1 cellular context compared by ENCODE assay signal in the genomic region with DNA sequence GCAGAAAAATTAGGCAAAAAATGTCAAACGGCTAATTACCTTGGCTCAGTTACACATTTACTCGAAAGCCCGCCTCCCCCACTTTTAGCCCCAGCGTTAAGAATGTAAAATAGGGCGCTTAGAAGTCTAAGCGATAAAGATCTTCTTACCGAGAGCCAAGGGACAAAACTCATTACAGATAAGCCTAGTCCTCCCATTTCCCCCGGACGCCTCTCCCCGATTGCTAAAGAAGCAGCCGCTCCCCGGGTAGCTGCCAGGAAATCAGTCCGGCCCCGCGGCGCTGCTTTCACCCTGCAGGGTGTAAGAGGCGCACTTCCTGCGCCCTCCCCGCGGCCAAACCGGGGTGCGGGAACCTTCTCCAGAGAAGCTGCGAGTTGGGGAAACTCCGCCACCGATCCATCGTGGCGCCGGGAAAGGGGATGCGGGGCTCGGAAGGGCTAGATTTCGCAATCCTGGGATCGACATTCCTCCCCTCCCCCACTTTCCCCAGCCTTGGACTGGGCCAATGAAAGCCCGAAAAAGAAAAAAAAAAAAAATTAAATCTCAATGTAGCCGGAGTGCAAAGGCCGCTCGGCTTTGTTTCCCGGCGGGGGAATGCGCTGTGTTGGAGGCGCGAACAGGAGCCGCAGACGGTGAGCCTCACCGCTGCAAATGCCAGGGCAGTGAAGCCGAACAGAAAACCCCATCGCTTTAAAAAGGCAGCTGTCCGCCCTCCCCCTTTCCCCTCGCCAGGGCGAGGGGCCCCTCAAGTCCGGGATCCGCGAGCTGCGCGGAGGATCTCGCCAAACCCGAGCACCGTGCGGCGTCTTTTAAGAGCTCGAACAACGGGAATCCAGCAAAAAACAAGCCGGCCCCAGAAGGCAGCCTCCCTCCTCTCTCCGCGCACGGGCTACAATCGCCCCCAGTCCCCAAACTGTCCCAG.
A peak's percentile ranks its signal among the peaks of the same experiment; 100 is the strongest.
TF ChIP-seq lines count a peak whose summit lies in the region.

No MANE protein-coding gene starts in this region.

TF ChIP-seq in HepG2, 621 proteins besides CTCF, POLR2A, EP300 and RAD21 (continued from another document and continues in another):
- TF ChIP-seq, protein P1, sequence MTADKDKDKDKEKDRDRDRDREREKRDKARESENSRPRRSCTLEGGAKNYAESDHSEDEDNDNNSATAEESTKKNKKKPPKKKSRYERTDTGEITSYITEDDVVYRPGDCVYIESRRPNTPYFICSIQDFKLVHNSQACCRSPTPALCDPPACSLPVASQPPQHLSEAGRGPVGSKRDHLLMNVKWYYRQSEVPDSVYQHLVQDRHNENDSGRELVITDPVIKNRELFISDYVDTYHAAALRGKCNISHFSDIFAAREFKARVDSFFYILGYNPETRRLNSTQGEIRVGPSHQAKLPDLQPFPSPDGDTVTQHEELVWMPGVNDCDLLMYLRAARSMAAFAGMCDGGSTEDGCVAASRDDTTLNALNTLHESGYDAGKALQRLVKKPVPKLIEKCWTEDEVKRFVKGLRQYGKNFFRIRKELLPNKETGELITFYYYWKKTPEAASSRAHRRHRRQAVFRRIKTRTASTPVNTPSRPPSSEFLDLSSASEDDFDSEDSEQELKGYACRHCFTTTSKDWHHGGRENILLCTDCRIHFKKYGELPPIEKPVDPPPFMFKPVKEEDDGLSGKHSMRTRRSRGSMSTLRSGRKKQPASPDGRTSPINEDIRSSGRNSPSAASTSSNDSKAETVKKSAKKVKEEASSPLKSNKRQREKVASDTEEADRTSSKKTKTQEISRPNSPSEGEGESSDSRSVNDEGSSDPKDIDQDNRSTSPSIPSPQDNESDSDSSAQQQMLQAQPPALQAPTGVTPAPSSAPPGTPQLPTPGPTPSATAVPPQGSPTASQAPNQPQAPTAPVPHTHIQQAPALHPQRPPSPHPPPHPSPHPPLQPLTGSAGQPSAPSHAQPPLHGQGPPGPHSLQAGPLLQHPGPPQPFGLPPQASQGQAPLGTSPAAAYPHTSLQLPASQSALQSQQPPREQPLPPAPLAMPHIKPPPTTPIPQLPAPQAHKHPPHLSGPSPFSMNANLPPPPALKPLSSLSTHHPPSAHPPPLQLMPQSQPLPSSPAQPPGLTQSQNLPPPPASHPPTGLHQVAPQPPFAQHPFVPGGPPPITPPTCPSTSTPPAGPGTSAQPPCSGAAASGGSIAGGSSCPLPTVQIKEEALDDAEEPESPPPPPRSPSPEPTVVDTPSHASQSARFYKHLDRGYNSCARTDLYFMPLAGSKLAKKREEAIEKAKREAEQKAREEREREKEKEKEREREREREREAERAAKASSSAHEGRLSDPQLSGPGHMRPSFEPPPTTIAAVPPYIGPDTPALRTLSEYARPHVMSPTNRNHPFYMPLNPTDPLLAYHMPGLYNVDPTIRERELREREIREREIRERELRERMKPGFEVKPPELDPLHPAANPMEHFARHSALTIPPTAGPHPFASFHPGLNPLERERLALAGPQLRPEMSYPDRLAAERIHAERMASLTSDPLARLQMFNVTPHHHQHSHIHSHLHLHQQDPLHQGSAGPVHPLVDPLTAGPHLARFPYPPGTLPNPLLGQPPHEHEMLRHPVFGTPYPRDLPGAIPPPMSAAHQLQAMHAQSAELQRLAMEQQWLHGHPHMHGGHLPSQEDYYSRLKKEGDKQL (CRISPR knock-in tag; IDR thresholded peaks at IDR 0.05; ENCODE audit: low read depth): 0 out of 2 replicates have a peak, but pooled peaks have one; percentile 35
- TF ChIP-seq, protein P2, sequence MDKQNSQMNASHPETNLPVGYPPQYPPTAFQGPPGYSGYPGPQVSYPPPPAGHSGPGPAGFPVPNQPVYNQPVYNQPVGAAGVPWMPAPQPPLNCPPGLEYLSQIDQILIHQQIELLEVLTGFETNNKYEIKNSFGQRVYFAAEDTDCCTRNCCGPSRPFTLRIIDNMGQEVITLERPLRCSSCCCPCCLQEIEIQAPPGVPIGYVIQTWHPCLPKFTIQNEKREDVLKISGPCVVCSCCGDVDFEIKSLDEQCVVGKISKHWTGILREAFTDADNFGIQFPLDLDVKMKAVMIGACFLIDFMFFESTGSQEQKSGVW (CRISPR knock-in tag; IDR thresholded peaks at IDR 0.05; ENCODE audit: borderline replicate concordance): no peak
- no peak; the same call in 1 of the 2 replicates for TF ChIP-seq ZNF816 (CRISPR knock-in tag; IDR thresholded peaks at IDR 0.05; ENCODE audit: borderline replicate concordance)
- peak; percentile 19; the same call in 1 of the 2 replicates for TF ChIP-seq NR2F6 (IDR thresholded peaks at IDR 0.05)
- no peak for TF ChIP-seq NR2F6 (CRISPR knock-in tag; IDR thresholded peaks at IDR 0.05)
- TF ChIP-seq NFIB (CRISPR knock-in tag; IDR thresholded peaks at IDR 0.05; ENCODE audit: borderline replicate concordance): no peak
- TF ChIP-seq, protein P3, sequence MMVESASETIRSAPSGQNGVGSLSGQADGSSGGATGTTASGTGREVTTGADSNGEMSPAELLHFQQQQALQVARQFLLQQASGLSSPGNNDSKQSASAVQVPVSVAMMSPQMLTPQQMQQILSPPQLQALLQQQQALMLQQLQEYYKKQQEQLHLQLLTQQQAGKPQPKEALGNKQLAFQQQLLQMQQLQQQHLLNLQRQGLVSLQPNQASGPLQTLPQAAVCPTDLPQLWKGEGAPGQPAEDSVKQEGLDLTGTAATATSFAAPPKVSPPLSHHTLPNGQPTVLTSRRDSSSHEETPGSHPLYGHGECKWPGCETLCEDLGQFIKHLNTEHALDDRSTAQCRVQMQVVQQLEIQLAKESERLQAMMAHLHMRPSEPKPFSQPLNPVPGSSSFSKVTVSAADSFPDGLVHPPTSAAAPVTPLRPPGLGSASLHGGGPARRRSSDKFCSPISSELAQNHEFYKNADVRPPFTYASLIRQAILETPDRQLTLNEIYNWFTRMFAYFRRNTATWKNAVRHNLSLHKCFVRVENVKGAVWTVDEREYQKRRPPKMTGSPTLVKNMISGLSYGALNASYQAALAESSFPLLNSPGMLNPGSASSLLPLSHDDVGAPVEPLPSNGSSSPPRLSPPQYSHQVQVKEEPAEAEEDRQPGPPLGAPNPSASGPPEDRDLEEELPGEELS (CRISPR knock-in tag; IDR thresholded peaks at IDR 0.05): peak; percentile 70; the same call in 1 of the 2 replicates
- no peak for TF ChIP-seq WIZ (CRISPR knock-in tag; IDR thresholded peaks at IDR 0.05)
- no peak for TF ChIP-seq ZNF660 (CRISPR knock-in tag; IDR thresholded peaks at IDR 0.05; ENCODE audit: borderline replicate concordance, low read depth)
- TF ChIP-seq PRMT3 (CRISPR knock-in tag; IDR thresholded peaks at IDR 0.05; ENCODE audit: borderline replicate concordance, low read depth): no peak
- TF ChIP-seq NR2C2 (CRISPR knock-in tag; IDR thresholded peaks at IDR 0.05; ENCODE audit: borderline replicate concordance): no peak
- TF ChIP-seq KDM3A (CRISPR knock-in tag; IDR thresholded peaks at IDR 0.05; ENCODE audit: low read depth): 0 out of 2 replicates have a peak, but pooled peaks have one; percentile 66
- no peak for TF ChIP-seq CBX2 (IDR thresholded peaks at IDR 0.05; ENCODE audit: low read depth, low read length)
- TF ChIP-seq CBX2 (CRISPR knock-in tag; IDR thresholded peaks at IDR 0.05; ENCODE audit: low read depth): no peak
- TF ChIP-seq GATAD2A (CRISPR knock-in tag; IDR thresholded peaks at IDR 0.05): peak; percentile 44
- no peak for TF ChIP-seq SCMH1 (CRISPR knock-in tag; IDR thresholded peaks at IDR 0.05; ENCODE audit: borderline replicate concordance)
- no peak for TF ChIP-seq SOX6 (IDR thresholded peaks at IDR 0.05)
- TF ChIP-seq SOX6 (CRISPR knock-in tag; IDR thresholded peaks at IDR 0.05): peak; percentile 84
- no peak for TF ChIP-seq KLF11 (CRISPR knock-in tag; IDR thresholded peaks at IDR 0.05)
- TF ChIP-seq TAF15 (IDR thresholded peaks at IDR 0.05; ENCODE audit: low read depth, low read length, poor library complexity, severe bottlenecking): peak; percentile 56
- TF ChIP-seq, protein P4, sequence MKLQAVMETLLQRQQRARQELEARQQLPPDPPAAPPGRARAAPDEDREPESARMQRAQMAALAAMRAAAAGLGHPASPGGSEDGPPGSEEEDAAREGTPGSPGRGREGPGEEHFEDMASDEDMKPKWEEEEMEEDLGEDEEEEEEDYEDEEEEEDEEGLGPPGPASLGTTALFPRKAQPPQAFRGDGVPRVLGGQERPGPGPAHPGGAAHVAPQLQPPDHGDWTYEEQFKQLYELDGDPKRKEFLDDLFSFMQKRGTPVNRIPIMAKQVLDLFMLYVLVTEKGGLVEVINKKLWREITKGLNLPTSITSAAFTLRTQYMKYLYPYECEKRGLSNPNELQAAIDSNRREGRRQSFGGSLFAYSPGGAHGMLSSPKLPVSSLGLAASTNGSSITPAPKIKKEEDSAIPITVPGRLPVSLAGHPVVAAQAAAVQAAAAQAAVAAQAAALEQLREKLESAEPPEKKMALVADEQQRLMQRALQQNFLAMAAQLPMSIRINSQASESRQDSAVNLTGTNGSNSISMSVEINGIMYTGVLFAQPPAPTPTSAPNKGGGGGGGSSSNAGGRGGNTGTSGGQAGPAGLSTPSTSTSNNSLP (IDR thresholded peaks at IDR 0.05; ENCODE audit: low read depth, low read length): peak; percentile 40; the same call in 1 of the 2 replicates
- TF ChIP-seq TAF1 (CRISPR knock-in tag; IDR thresholded peaks at IDR 0.05): peak; percentile 37
- no peak; the same call in 1 of the 2 replicates for TF ChIP-seq ZNF841 (CRISPR knock-in tag; IDR thresholded peaks at IDR 0.05; ENCODE audit: borderline replicate concordance)
- no peak for TF ChIP-seq ZSCAN29 (CRISPR knock-in tag; conservative IDR thresholded peaks at IDR 0.05)
- peak; percentile 80 for TF ChIP-seq GABPB1 (CRISPR knock-in tag; IDR thresholded peaks at IDR 0.05)
- TF ChIP-seq, protein P5, sequence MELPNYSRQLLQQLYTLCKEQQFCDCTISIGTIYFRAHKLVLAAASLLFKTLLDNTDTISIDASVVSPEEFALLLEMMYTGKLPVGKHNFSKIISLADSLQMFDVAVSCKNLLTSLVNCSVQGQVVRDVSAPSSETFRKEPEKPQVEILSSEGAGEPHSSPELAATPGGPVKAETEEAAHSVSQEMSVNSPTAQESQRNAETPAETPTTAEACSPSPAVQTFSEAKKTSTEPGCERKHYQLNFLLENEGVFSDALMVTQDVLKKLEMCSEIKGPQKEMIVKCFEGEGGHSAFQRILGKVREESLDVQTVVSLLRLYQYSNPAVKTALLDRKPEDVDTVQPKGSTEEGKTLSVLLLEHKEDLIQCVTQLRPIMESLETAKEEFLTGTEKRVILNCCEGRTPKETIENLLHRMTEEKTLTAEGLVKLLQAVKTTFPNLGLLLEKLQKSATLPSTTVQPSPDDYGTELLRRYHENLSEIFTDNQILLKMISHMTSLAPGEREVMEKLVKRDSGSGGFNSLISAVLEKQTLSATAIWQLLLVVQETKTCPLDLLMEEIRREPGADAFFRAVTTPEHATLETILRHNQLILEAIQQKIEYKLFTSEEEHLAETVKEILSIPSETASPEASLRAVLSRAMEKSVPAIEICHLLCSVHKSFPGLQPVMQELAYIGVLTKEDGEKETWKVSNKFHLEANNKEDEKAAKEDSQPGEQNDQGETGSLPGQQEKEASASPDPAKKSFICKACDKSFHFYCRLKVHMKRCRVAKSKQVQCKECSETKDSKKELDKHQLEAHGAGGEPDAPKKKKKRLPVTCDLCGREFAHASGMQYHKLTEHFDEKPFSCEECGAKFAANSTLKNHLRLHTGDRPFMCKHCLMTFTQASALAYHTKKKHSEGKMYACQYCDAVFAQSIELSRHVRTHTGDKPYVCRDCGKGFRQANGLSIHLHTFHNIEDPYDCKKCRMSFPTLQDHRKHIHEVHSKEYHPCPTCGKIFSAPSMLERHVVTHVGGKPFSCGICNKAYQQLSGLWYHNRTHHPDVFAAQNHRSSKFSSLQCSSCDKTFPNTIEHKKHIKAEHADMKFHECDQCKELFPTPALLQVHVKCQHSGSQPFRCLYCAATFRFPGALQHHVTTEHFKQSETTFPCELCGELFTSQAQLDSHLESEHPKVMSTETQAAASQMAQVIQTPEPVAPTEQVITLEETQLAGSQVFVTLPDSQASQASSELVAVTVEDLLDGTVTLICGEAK (IDR thresholded peaks at IDR 0.05): no peak
- TF ChIP-seq, protein P5 (CRISPR knock-in tag; IDR thresholded peaks at IDR 0.05): peak; percentile 14; the same call in 1 of the 2 replicates
- no peak for TF ChIP-seq RFX1 (IDR thresholded peaks at IDR 0.05)
- no peak for TF ChIP-seq MAFG (CRISPR knock-in tag; IDR thresholded peaks at IDR 0.05)
- TF ChIP-seq SMC3 (IDR thresholded peaks at IDR 0.05; ENCODE audit: low read length): no peak
- TF ChIP-seq SIX1 (CRISPR knock-in tag; IDR thresholded peaks at IDR 0.05; ENCODE audit: borderline replicate concordance): no peak
- no peak for TF ChIP-seq BCL6 (CRISPR knock-in tag; IDR thresholded peaks at IDR 0.05)
- TF ChIP-seq GABPA (IDR thresholded peaks at IDR 0.05; ENCODE audit: low read depth, low read length): no peak
- 0 out of 2 replicates have a peak, but pooled peaks have one; percentile 4 for TF ChIP-seq GABPA (CRISPR knock-in tag; IDR thresholded peaks at IDR 0.05; ENCODE audit: low read depth)
- TF ChIP-seq, protein P6, sequence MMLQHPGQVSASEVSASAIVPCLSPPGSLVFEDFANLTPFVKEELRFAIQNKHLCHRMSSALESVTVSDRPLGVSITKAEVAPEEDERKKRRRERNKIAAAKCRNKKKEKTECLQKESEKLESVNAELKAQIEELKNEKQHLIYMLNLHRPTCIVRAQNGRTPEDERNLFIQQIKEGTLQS (CRISPR knock-in tag; IDR thresholded peaks at IDR 0.05): no peak
- TF ChIP-seq ZNF3 (CRISPR knock-in tag; IDR thresholded peaks at IDR 0.05): no peak; the same call in 1 of the 2 replicates
- peak; percentile 67 for TF ChIP-seq SALL1 (CRISPR knock-in tag; IDR thresholded peaks at IDR 0.05)
- no peak for TF ChIP-seq FOXK2 (IDR thresholded peaks at IDR 0.05)
